ENCODE assay signal across 30 cellular contexts in the genomic region with DNA sequence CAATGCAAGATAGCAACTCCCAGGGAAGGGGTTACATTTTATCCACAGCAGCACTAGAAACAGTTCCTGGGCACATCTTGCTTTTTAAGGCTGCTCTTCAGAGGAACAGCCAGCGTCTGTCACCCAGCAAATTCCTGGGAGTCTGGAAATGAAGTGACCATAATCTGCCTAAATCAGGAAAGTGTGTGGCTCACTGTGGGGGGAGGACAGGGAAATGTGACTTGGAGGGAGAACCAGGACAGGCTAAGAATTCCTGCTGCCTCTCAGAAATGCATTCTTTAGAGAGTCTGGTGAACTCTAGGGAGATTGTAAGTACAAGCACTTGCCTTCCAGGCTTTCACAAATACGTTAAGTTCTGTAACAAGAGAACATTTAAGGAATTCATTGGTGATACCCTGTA.
DNase-seq lines count a peak whose midpoint lies in the region; ATAC-seq and TF ChIP-seq lines count a peak whose summit lies in the region.
"Had no signal": no experiment of that assay in that cellular context is flagged by ENCODE, and none has a peak within 500 bp of the region (broad histone marks: within the 10 kb centered on the region; RNA-seq: fewer than 3 reads in every experiment).

No MANE protein-coding gene starts in this region.

- H2AFZ ChIP-seq in ACC112 (ENCODE audit: low read length, unreplicated experiment), result peak overlapping the region; percentile 53

- no peaks in the 10 kb centered on the region for H3K27me3 Mint-ChIP-seq in HFFc6 (ENCODE audit: insufficient read depth)
- H3K27me3 Mint-ChIP-seq: memory B cell had no signal

- peak; percentile 43 for DNase-seq in HFFc6
- no peak for DNase-seq in brain microvascular endothelial cell
- peak; percentile 89 for DNase-seq in islet precursor cell
- DNase-seq in activated CD4-positive, alpha-beta T cell treated with anti-CD3 and anti-CD28 coated beads, Interleukin-2, amount 50 U/mL, for 48 hours, result no peak
- DNase-seq in activated CD4-positive, alpha-beta T cell treated with anti-CD3 and anti-CD28 coated beads for 48 hours, result no peak
- DNase-seq in NCI-H1417 treated with DMSO at 0.1 percent for 48 hours (lab: John Stamatoyannopoulos, UW), result no peak
- DNase-seq: activated CD4-positive, CD25-positive, alpha-beta regulatory T cell treated with anti-CD3 and anti-CD28 coated beads, Interleukin-2, amount 50 U/mL, for 72 hours; activated CD8-positive, alpha-beta T cell treated with anti-CD3 and anti-CD28 coated beads, Interleukin-2, amount 10 ng/mL, durations not matched to agents 7 days and 5 days; activated effector memory CD4-positive, alpha-beta T cell treated with anti-CD3 and anti-CD28 coated beads, Interleukin-2, amount 50 U/mL, for 16 hours; activated T-cell treated with anti-CD3 and anti-CD28 coated beads for 4 hours; body of pancreas; COR-L47; esophagus squamous epithelium; KBM-7; NCI-H146; NCI-H2171; NCI-H526; occipital lobe; Peyer's patch; spleen; stimulated activated CD4-positive, alpha-beta T cell treated with anti-CD3 and anti-CD28 coated beads, Interleukin-2, amount 100 ng/mL, for 48 hours; substantia nigra had no signal

- H3K4me3 ChIP-seq in ACC112 (ENCODE audit: low read depth, low read length) (peak overlapping the region; percentile 26; the same call in 1 of the 2 replicates), brain microvascular endothelial cell (ENCODE audit: low read depth, low read length) (no peak overlapping the region)
- H3K4me3 ChIP-seq: A549, BLaER1, body of pancreas, coronary artery, esophagus squamous epithelium, Peyer's patch, SJSA1, spleen had no signal

- no peak for TF ChIP-seq CTCF in HFFc6 (IDR thresholded peaks at IDR 0.05)
- TF ChIP-seq CTCF in brain microvascular endothelial cell (IDR thresholded peaks at IDR 0.05; ENCODE audit: low read depth, low read length, missing control alignments), result no peak

- peak overlapping the region; percentile 55 for H3K4me3 Mint-ChIP-seq in HFFc6
- H3K4me3 Mint-ChIP-seq: activated CD8-positive, alpha-beta T cell treated with anti-CD3 and anti-CD28 coated beads, Interleukin-2, amount 10 ng/mL, durations not matched to agents 7 days and 5 days; memory B cell; stimulated activated effector memory CD8-positive, alpha-beta T cell treated with anti-CD3 and anti-CD28 coated beads, Interleukin-12 subunit alpha, Interleukin-12 subunit beta, amount 100 ng/mL, for 72 hours had no signal

- H3K79me2 ChIP-seq in ACC112 (ENCODE audit: control insufficient read depth, insufficient read depth, low read length, unreplicated experiment), result no peaks in the 10 kb centered on the region

- peak overlapping the region; percentile 90 for H3K27ac Mint-ChIP-seq in HFFc6
- H3K27ac Mint-ChIP-seq: activated CD8-positive, alpha-beta T cell treated with anti-CD3 and anti-CD28 coated beads, Interleukin-2, amount 10 ng/mL, durations not matched to agents 7 days and 5 days; memory B cell; stimulated activated effector memory CD8-positive, alpha-beta T cell treated with anti-CD3 and anti-CD28 coated beads, Interleukin-12 subunit alpha, Interleukin-12 subunit beta, amount 100 ng/mL, for 72 hours had no signal

- in situ Hi-C loops in brain microvascular endothelial cell (cut with HindIII; ENCODE audit: low pct_ligation_motif_present, low sequenced_read_pairs), result no loop called here

- peaks cover 23% of the 10 kb centered on the region; the same call in 1 of the 2 replicates for H3K36me3 Mint-ChIP-seq in HFFc6 (ENCODE audit: low read depth)
- H3K36me3 Mint-ChIP-seq: memory B cell; stimulated activated effector memory CD8-positive, alpha-beta T cell treated with anti-CD3 and anti-CD28 coated beads, Interleukin-12 subunit alpha, Interleukin-12 subunit beta, amount 100 ng/mL, for 72 hours had no signal

- H3K4me1 ChIP-seq in ACC112 (ENCODE audit: control insufficient read depth, insufficient read depth, low read length, unreplicated experiment), result peaks cover 46% of the 10 kb centered on the region
- H3K4me1 ChIP-seq: A549, BLaER1, body of pancreas, esophagus squamous epithelium, Peyer's patch, SJSA1, spleen had no signal

- H3K36me3 ChIP-seq in ACC112 (ENCODE audit: insufficient read depth, low read length) (no peaks in the 10 kb centered on the region), brain microvascular endothelial cell (replicated peaks) (no peaks in the 10 kb centered on the region)
- H3K36me3 ChIP-seq: BLaER1, esophagus squamous epithelium, Peyer's patch, SJSA1, spleen had no signal

- H3K27me3 ChIP-seq in ACC112 (ENCODE audit: insufficient read depth, low read length), result no peaks in the 10 kb centered on the region
- H3K27me3 ChIP-seq in brain microvascular endothelial cell (replicated peaks), result no peaks in the 10 kb centered on the region
- H3K27me3 ChIP-seq: BLaER1, body of pancreas, esophagus squamous epithelium, Peyer's patch, SJSA1, spleen had no signal

- no peak for ATAC-seq in GM18517 (IDR thresholded peaks at IDR 0.05; ENCODE audit: unreplicated experiment)
- ATAC-seq: A549; activated CD8-positive, alpha-beta T cell treated with anti-CD3 and anti-CD28 coated beads, Interleukin-2, amount 10 ng/mL, durations not matched to agents 7 days and 5 days; body of pancreas; stimulated activated effector memory CD8-positive, alpha-beta T cell treated with anti-CD3 and anti-CD28 coated beads, Interleukin-12 subunit alpha, Interleukin-12 subunit beta, amount 100 ng/mL, for 72 hours had no signal

- H3K4me1 Mint-ChIP-seq in HFFc6 (ENCODE audit: low read depth), result no peaks in the 10 kb centered on the region
- H3K4me1 Mint-ChIP-seq: memory B cell; stimulated activated effector memory CD8-positive, alpha-beta T cell treated with anti-CD3 and anti-CD28 coated beads, Interleukin-12 subunit alpha, Interleukin-12 subunit beta, amount 100 ng/mL, for 72 hours had no signal

- peaks cover 17% of the 10 kb centered on the region for H3K9me3 Mint-ChIP-seq in HFFc6

- H3K27ac ChIP-seq in ACC112 (ENCODE audit: low read depth, low read length), result peak overlapping the region; percentile 80
- H3K27ac ChIP-seq in brain microvascular endothelial cell, result peak overlapping the region; percentile 28
- H3K27ac ChIP-seq: A549, BLaER1, body of pancreas, esophagus squamous epithelium, Peyer's patch, SJSA1, spleen had no signal

Comparison
In these comparisons a context has a peak if more than half of its experiments do, and no peak if none do; other contexts are left out.
1. DNase-seq: peak in HFFc6 (single experiment) and islet precursor cell (single experiment); none in brain microvascular endothelial cell (single experiment), activated CD4-positive, alpha-beta T cell treated with anti-CD3 and anti-CD28 coated beads, Interleukin-2, amount 50 U/mL, for 48 hours (0 of 2), activated CD4-positive, alpha-beta T cell treated with anti-CD3 and anti-CD28 coated beads for 48 hours (single experiment) and NCI-H1417 treated with DMSO at 0.1 percent for 48 hours (single experiment).